ENCODE assay signal across 8 cellular contexts in genomic region chr17:18650094-18650493, GRCh38. TPM values are rescaled to one million over a fixed set of nuclear protein-coding genes. Genes with fewer than 3 reads are reported as not detected.
"Had no signal": no experiment of that assay in that cellular context is flagged by ENCODE, and none has a peak within 500 bp of the region (broad histone marks: within the 10 kb centered on the region; RNA-seq: fewer than 3 reads in every experiment).

No MANE protein-coding gene starts in this region.

RNA-seq across cellular contexts. Expression of gene TBC1D28, which starts 5.9 kb away (rescaled TPM):
- total RNA-seq: activated CD4-positive, alpha-beta memory T cell treated with anti-CD3 and anti-CD28 coated beads, Interleukin-2, amount 10 ng/mL, durations not matched to agents 7 days and 5 days; activated naive CD8-positive, alpha-beta T cell treated with anti-CD3 and anti-CD28 coated beads, Interleukin-2, amount 10 ng/mL, durations not matched to agents 7 days and 5 days; activated T-helper 2 cell treated with anti-CD3 and anti-CD28 coated beads, Interferon-gamma antibody, Interleukin-2, Interleukin-4, amounts not matched to agents 10 μg/mL and 5 μg/mL and 100 μg/mL, durations not matched to agents 14 hours and 24 hours and 36 hours; adrenal gland; cardiac septum; MCF 10A; PC-3; SK-MEL-5 had no signal
